Comparison of ENCODE assay signal across 1 cellular context in the genomic region with DNA sequence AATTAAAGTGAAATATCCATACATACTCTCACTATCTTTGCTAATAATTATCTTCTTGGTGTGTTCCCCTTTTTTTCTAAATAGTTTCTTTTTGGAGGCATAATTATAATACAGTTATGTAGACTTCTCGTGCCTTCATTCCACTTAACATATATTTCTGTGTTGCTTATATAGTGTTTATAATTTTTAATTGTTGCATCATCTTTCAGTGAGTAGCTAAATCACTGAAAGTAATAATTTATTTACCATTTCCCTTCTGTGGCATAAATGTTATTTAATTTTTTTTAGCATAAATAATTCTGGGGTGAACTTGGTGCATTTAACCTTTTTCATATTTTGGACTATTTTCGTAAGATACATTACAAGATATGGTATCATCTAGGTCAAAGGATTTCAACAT.
TF ChIP-seq lines count a peak whose summit lies in the region.

No MANE protein-coding gene starts in this region.

TF ChIP-seq in K562, 482 proteins besides CTCF, POLR2A, EP300 and RAD21:
- TF ChIP-seq, protein P1, sequence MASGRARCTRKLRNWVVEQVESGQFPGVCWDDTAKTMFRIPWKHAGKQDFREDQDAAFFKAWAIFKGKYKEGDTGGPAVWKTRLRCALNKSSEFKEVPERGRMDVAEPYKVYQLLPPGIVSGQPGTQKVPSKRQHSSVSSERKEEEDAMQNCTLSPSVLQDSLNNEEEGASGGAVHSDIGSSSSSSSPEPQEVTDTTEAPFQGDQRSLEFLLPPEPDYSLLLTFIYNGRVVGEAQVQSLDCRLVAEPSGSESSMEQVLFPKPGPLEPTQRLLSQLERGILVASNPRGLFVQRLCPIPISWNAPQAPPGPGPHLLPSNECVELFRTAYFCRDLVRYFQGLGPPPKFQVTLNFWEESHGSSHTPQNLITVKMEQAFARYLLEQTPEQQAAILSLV (tag; IDR thresholded peaks at IDR 0.05) = peak; percentile 52; the same call in 1 of the 2 replicates
- TF ChIP-seq, protein P2, sequence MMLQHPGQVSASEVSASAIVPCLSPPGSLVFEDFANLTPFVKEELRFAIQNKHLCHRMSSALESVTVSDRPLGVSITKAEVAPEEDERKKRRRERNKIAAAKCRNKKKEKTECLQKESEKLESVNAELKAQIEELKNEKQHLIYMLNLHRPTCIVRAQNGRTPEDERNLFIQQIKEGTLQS (IDR thresholded peaks at IDR 0.05) = peak; percentile 84
- TF ChIP-seq, protein P2 (CRISPR knock-in tag; conservative IDR thresholded peaks at IDR 0.05) = no peak
- TF ChIP-seq CEBPB (tag; IDR thresholded peaks at IDR 0.05) (peak; percentile 46; the same call in 1 of the 2 replicates), CEBPG (CRISPR knock-in tag; IDR thresholded peaks at IDR 0.05) (no peak), CEBPG (tag; conservative IDR thresholded peaks at IDR 0.05 in 1 of 2, IDR thresholded peaks at IDR 0.05 in 1 of 2) (peak; percentile 65 to 93)
- TF ChIP-seq, protein P3, sequence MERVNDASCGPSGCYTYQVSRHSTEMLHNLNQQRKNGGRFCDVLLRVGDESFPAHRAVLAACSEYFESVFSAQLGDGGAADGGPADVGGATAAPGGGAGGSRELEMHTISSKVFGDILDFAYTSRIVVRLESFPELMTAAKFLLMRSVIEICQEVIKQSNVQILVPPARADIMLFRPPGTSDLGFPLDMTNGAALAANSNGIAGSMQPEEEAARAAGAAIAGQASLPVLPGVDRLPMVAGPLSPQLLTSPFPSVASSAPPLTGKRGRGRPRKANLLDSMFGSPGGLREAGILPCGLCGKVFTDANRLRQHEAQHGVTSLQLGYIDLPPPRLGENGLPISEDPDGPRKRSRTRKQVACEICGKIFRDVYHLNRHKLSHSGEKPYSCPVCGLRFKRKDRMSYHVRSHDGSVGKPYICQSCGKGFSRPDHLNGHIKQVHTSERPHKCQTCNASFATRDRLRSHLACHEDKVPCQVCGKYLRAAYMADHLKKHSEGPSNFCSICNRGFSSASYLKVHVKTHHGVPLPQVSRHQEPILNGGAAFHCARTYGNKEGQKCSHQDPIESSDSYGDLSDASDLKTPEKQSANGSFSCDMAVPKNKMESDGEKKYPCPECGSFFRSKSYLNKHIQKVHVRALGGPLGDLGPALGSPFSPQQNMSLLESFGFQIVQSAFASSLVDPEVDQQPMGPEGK (CRISPR knock-in tag; IDR thresholded peaks at IDR 0.05; ENCODE audit: borderline replicate concordance) = no peak
